Comparison of ENCODE assay signal across 1 cellular context in the genomic region with DNA sequence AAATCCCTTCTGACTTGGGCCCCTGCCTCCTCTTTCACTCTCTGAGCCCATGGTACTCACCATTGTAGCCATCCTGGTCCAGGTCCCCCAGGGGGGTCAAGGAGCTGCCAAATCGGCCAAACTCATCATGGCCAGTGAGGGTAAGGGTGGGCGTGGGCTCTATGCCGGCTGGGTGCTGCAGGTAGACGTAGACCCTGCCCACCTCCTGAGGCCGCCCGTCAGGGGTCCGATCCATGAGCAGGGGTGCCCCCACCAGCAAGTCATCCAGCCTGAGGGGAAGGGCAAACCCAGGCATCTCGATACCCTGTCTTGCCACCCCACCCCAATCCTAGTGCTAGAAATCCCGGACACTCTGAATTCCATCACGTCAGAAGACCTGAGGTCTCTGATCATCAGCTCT.
TF ChIP-seq lines count a peak whose summit lies in the region.

No MANE protein-coding gene starts in this region.

TF ChIP-seq in K562, 482 proteins besides CTCF, POLR2A, EP300 and RAD21:
- TF ChIP-seq ETV6 (IDR thresholded peaks at IDR 0.05; ENCODE audit: borderline replicate concordance in 1 of 2, low read depth in 2 of 2, low read length in 1 of 2) (no peak), ETV6 (CRISPR knock-in tag; IDR thresholded peaks at IDR 0.05; ENCODE audit: borderline replicate concordance) (no peak), POLR3G (IDR thresholded peaks at IDR 0.05; ENCODE audit: extremely low read depth, insufficient read length, insufficient replicate concordance) (no peak), KLF6 (CRISPR knock-in tag; IDR thresholded peaks at IDR 0.05; ENCODE audit: borderline replicate concordance) (no peak), ZFP30 (CRISPR knock-in tag; IDR thresholded peaks at IDR 0.05; ENCODE audit: borderline replicate concordance) (no peak), SREBF2 (CRISPR knock-in tag; IDR thresholded peaks at IDR 0.05) (no peak), RBBP5 (IDR thresholded peaks at IDR 0.05; ENCODE audit: borderline replicate concordance, insufficient read depth, low read length, poor library complexity, severe bottlenecking) (no peak), NFRKB (IDR thresholded peaks at IDR 0.05; ENCODE audit: low read depth) (no peak), RBFOX2 (IDR thresholded peaks at IDR 0.05; ENCODE audit: low read depth, low read length) (peak; percentile 59), TEAD4 (IDR thresholded peaks at IDR 0.05; ENCODE audit: low read length) (no peak), TEAD4 (CRISPR knock-in tag; IDR thresholded peaks at IDR 0.05; ENCODE audit: borderline replicate concordance) (no peak), POLR2G (IDR thresholded peaks at IDR 0.05; ENCODE audit: low read depth, low read length) (peak; percentile 66)
TF ChIP-seq in K562: peak in this region for 2.
